ENCODE assay signal across 8 cellular contexts in genomic region chr12:102010265-102010994, GRCh38. TPM values are rescaled to one million over a fixed set of nuclear protein-coding genes. Genes with fewer than 3 reads are reported as not detected.
DNase-seq lines count a peak whose midpoint lies in the region; ATAC-seq and TF ChIP-seq lines count a peak whose summit lies in the region.

No MANE protein-coding gene starts in this region.

- H2AFZ ChIP-seq in GM23248 = no peak overlapping the region

- no peaks in the 10 kb centered on the region for H3K9me3 ChIP-seq in GM23248 (ENCODE audit: low read depth)

- H3K27me3 ChIP-seq in dorsolateral prefrontal cortex (no peaks in the 10 kb centered on the region), GM23248 (replicated peaks; ENCODE audit: insufficient read depth) (no peaks in the 10 kb centered on the region)

- H3K4me3 ChIP-seq in dorsolateral prefrontal cortex (no peak overlapping the region), GM23248 (no peak overlapping the region)

- in situ Hi-C loops in GM23248 (cut with MboI) = no loop called here

- ATAC-seq in stimulated activated naive CD8-positive, alpha-beta T cell treated with anti-CD3 and anti-CD28 coated beads, Interleukin-15, Interleukin-2, amounts not matched to agents 100 U/mL and 50 U/mL, for 24 hours = peak; percentile 49
- no peak for ATAC-seq in stimulated activated naive CD8-positive, alpha-beta T cell treated with anti-CD3 and anti-CD28 coated beads, Interleukin-15, amount 100 ng/mL, for 72 hours
- peak; percentile 92 for ATAC-seq in HG02938 (IDR thresholded peaks at IDR 0.05; ENCODE audit: unreplicated experiment)

- H3K4me2 ChIP-seq in GM23248 (ENCODE audit: unreplicated experiment) = no peak overlapping the region

- H3K27ac Mint-ChIP-seq in stimulated activated naive CD8-positive, alpha-beta T cell treated with anti-CD3 and anti-CD28 coated beads, Interleukin-15, amount 100 ng/mL, for 72 hours = no peak overlapping the region

- no peaks in the 10 kb centered on the region for H3K4me1 Mint-ChIP-seq in stimulated activated naive CD8-positive, alpha-beta T cell treated with anti-CD3 and anti-CD28 coated beads, Interleukin-15, amount 100 ng/mL, for 72 hours

- no peaks in the 10 kb centered on the region for H3K27me3 Mint-ChIP-seq in stimulated activated naive CD8-positive, alpha-beta T cell treated with anti-CD3 and anti-CD28 coated beads, Interleukin-15, amount 100 ng/mL, for 72 hours

- no peak for DNase-seq in stimulated activated naive CD8-positive, alpha-beta T cell treated with anti-CD3 and anti-CD28 coated beads, Interleukin-15, Interleukin-2, amounts not matched to agents 100 U/mL and 50 U/mL, for 24 hours
- no peak for DNase-seq in stimulated activated naive CD8-positive, alpha-beta T cell treated with anti-CD3 and anti-CD28 coated beads, Interleukin-15, amount 100 ng/mL, for 72 hours
- DNase-seq in NOMO-1 treated with dmso at 0.1 percent for 144 hours (lab: John Stamatoyannopoulos, UW; ENCODE audit: unreplicated experiment) = peak; percentile 67
- DNase-seq in HUDEP-2 (lab: John Stamatoyannopoulos, UW; ENCODE audit: unreplicated experiment in 76 of 76) = no peak
- no peak for DNase-seq in dorsolateral prefrontal cortex
- no peak for DNase-seq in GM23248
- DNase-seq in HK-2 (ENCODE audit: unreplicated experiment) = no peak

- H3F3A ChIP-seq in GM23248 (ENCODE audit: insufficient read depth) = no peaks in the 10 kb centered on the region

- H3K79me2 ChIP-seq in GM23248 (ENCODE audit: insufficient read depth) = no peaks in the 10 kb centered on the region

- WGBS in GM23248 (ENCODE audit: low coverage in 1 of 2, low lambda C conversion rate in 2 of 2, missing lambda C conversion rate in 2 of 2), 2 experiments = 90 to 93% methylated on average over 8 of the region's 8 CpGs

- H3K36me3 ChIP-seq in GM23248 (ENCODE audit: low read depth) = peaks cover 15% of the 10 kb centered on the region; the same call in 1 of the 2 replicates

- intact Hi-C loops in dorsolateral prefrontal cortex (cut with DNase I) = no loop called here

- no peak overlapping the region for H3K27ac ChIP-seq in dorsolateral prefrontal cortex
- no peak overlapping the region for H3K27ac ChIP-seq in GM23248

- H3K9me2 ChIP-seq in GM23248 (ENCODE audit: insufficient read depth) = no peaks in the 10 kb centered on the region; the same call in 1 of the 2 replicates

- TF ChIP-seq CTCF in dorsolateral prefrontal cortex (IDR thresholded peaks at IDR 0.05 in 54 of 56, conservative IDR thresholded peaks at IDR 0.05 in 2 of 56; ENCODE audit: low read depth in 1 of 56, partially characterized antibody in 56 of 56) = no peak

- H3K4me1 ChIP-seq in GM23248 (ENCODE audit: insufficient read depth) = no peaks in the 10 kb centered on the region

- no peak overlapping the region for H3K4me3 Mint-ChIP-seq in stimulated activated naive CD8-positive, alpha-beta T cell treated with anti-CD3 and anti-CD28 coated beads, Interleukin-15, amount 100 ng/mL, for 72 hours

- H4K20me1 ChIP-seq in GM23248 (ENCODE audit: insufficient read depth) = no peaks in the 10 kb centered on the region

- H3K9me3 Mint-ChIP-seq in stimulated activated naive CD8-positive, alpha-beta T cell treated with anti-CD3 and anti-CD28 coated beads, Interleukin-15, amount 100 ng/mL, for 72 hours = no peaks in the 10 kb centered on the region

- H3K9ac ChIP-seq in GM23248 = no peak overlapping the region

RNA-seq across cellular contexts. Expression of gene WASHC3, which starts 51.4 kb away (rescaled TPM):
- total RNA-seq in dorsolateral prefrontal cortex = 10 to 100 TPM; 28.3 to 74.3 (median 46.9) TPM
- total RNA-seq in GM23248 (2014; rRNA removed; shearing (Covaris generic)) = 98.3 and 103 TPM in 2 replicates
- 143 and 150 TPM in 2 replicates for polyA plus RNA-seq in GM23248 (2016; fragmentation: Nextera tagmentation; extraction: Ambion mirVana)
